Comparison of ENCODE assay signal across 1 cellular context in genomic region chr18:74278983-74279382, GRCh38.
TF ChIP-seq lines count a peak whose summit lies in the region.

No MANE protein-coding gene starts in this region.

TF ChIP-seq in HepG2, 621 proteins besides CTCF, POLR2A, EP300 and RAD21:
- no peak for TF ChIP-seq ATF3 (CRISPR knock-in tag; IDR thresholded peaks at IDR 0.05)
- no peak for TF ChIP-seq STAT5B (CRISPR knock-in tag; IDR thresholded peaks at IDR 0.05)
- TF ChIP-seq AKNA (CRISPR knock-in tag; IDR thresholded peaks at IDR 0.05; ENCODE audit: borderline replicate concordance): peak; percentile 96; the same call in 1 of the 2 replicates
- TF ChIP-seq ZNF354B (CRISPR knock-in tag; IDR thresholded peaks at IDR 0.05): no peak
- no peak for TF ChIP-seq SKIL (CRISPR knock-in tag; IDR thresholded peaks at IDR 0.05; ENCODE audit: borderline replicate concordance)
- no peak for TF ChIP-seq ZNF260 (CRISPR knock-in tag; IDR thresholded peaks at IDR 0.05; ENCODE audit: borderline replicate concordance, low read depth)
- TF ChIP-seq ELF1 (CRISPR knock-in tag; IDR thresholded peaks at IDR 0.05): no peak
- no peak for TF ChIP-seq RBM22 (optimal IDR thresholded peaks at IDR 0.05; ENCODE audit: low read length)
- TF ChIP-seq ZNF10 (CRISPR knock-in tag; IDR thresholded peaks at IDR 0.05; ENCODE audit: borderline replicate concordance, low read depth): no peak
- TF ChIP-seq ZNF687 (CRISPR knock-in tag; IDR thresholded peaks at IDR 0.05): 0 out of 2 replicates have a peak, but pooled peaks have one; percentile 17
- TF ChIP-seq ZBTB1 (CRISPR knock-in tag; IDR thresholded peaks at IDR 0.05; ENCODE audit: borderline replicate concordance): no peak
